19 cellular contexts compared by ENCODE assay signal in the genomic region with DNA sequence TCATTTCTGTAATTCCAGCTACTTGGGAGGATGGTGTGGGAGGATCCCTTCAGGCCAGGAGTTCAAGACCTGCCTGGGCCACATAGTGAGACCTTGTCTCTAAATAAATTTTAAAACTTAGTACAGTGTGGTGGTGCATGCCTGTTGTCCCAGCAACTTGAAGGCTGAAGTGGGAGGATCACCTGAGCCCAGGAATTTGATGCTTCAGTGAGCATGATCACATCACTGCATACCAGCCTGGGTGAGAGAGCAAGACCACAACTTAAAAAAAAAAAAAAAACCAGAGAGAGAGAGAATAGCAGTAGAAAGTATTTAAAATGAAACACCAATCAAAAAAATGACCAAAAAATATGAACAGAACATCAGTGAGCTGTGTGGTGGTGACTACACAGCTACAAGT.
"Had no signal": no experiment of that assay in that cellular context is flagged by ENCODE, and none has a peak within 500 bp of the region (broad histone marks: within the 10 kb centered on the region; RNA-seq: fewer than 3 reads in every experiment).

No MANE protein-coding gene starts in this region.

- H3K27me3 ChIP-seq: colonic mucosa, heart right ventricle, spleen, tibial nerve, upper lobe of right lung, vagina had no signal

- ATAC-seq: esophagus mucosa; heart right ventricle; left colon; psoas muscle; sciatic nerve; stimulated activated memory B cell treated with anti-CD40 and anti-IgM and Interleukin-4, amounts not matched to agents 10 μg/mL and 1 μg/mL and 100 μg/mL, for 72 hours; upper lobe of right lung had no signal

- DNase-seq: colonic mucosa; dermis blood vessel endothelial cell; heart right ventricle; islet precursor cell; left colon; mesendoderm; naive B cell; psoas muscle; spleen; stimulated activated CD4-positive, alpha-beta T cell treated with anti-CD3 and anti-CD28 coated beads, Interleukin-15, amount 100 ng/mL, for 24 hours; stimulated activated CD4-positive, alpha-beta T cell treated with anti-CD3 and anti-CD28 coated beads, Interleukin-1b, Interleukin-23, amount 100 ng/mL, for 48 hours; stimulated activated CD4-positive, alpha-beta T cell treated with anti-CD3 and anti-CD28 coated beads, Interleukin-4, amount 100 ng/mL, for 24 hours; upper lobe of right lung had no signal

- H3K27ac ChIP-seq: colonic mucosa, heart right ventricle, parathyroid adenoma, psoas muscle, spleen, tibial nerve, upper lobe of right lung, vagina had no signal

- H3K4me3 ChIP-seq: colonic mucosa, heart right ventricle, psoas muscle, spleen, tibial nerve, upper lobe of right lung, vagina had no signal

- H3K36me3 ChIP-seq: colonic mucosa, heart right ventricle, spleen, tibial nerve, upper lobe of right lung, vagina had no signal

- H3K9me3 ChIP-seq: colonic mucosa, upper lobe of right lung had no signal

- H3K4me1 ChIP-seq: colonic mucosa, heart right ventricle, parathyroid adenoma, psoas muscle, spleen, tibial nerve, upper lobe of right lung, vagina had no signal
